22 cellular contexts compared by ENCODE assay signal in genomic region chr11:120221115-120221752, GRCh38. TPM values are rescaled to one million over a fixed set of nuclear protein-coding genes. Genes with fewer than 3 reads are reported as not detected.
DNase-seq lines count a peak whose midpoint lies in the region; ATAC-seq, FAIRE-seq and TF ChIP-seq lines count a peak whose summit lies in the region.
"Had no signal": no experiment of that assay in that cellular context is flagged by ENCODE, and none has a peak within 500 bp of the region (broad histone marks: within the 10 kb centered on the region; RNA-seq: fewer than 3 reads in every experiment).

No MANE protein-coding gene starts in this region.

- no TSS peak for BruUV-seq in MCF 10A (replicated peaks; lab: Mats Ljungman, UMichigan)

- no peaks in the 10 kb centered on the region for H3K79me2 ChIP-seq in H1 (ENCODE audit: control insufficient read depth in 1 of 2, insufficient read depth in 2 of 2, low read length in 2 of 2)

- no peaks in the 10 kb centered on the region for H3K79me1 ChIP-seq in H1 (ENCODE audit: low read depth, low read length)

- no peak overlapping the region for H2BK12ac ChIP-seq in H1 (ENCODE audit: low read depth, low read length)

- H3K4me1 Mint-ChIP-seq in MCF 10A (ENCODE audit: insufficient read depth, unreplicated experiment): no peaks in the 10 kb centered on the region

- TF ChIP-seq CTCF in breast epithelium (IDR thresholded peaks at IDR 0.05): no peak
- no peak for TF ChIP-seq CTCF in MCF 10A (IDR thresholded peaks at IDR 0.05; ENCODE audit: unreplicated experiment)
- no peak for TF ChIP-seq CTCF in H1 (IDR thresholded peaks at IDR 0.05; ENCODE audit: control extremely low read depth in 1 of 3, insufficient read depth in 1 of 3, low read depth in 1 of 3, low read length in 3 of 3)
- no peak for TF ChIP-seq CTCF in pancreas (IDR thresholded peaks at IDR 0.05)
- no peak for TF ChIP-seq CTCF in vagina (IDR thresholded peaks at IDR 0.05)
- no peak for TF ChIP-seq CTCF in GM10266 (IDR thresholded peaks at IDR 0.05; ENCODE audit: control insufficient read depth, insufficient read depth, low read depth, missing control alignments)

- H2AK5ac ChIP-seq in H1 (ENCODE audit: low read depth, low read length): no peak overlapping the region

- H3K27me3 ChIP-seq in breast epithelium (no peaks in the 10 kb centered on the region), H1 (replicated peaks in 1 of 4; ENCODE audit: control insufficient read depth in 3 of 4, extremely low read depth in 1 of 4, insufficient read depth in 3 of 4, low read length in 3 of 4) (peaks cover 3 to 40% (median 16%) of the 10 kb centered on the region in 4 experiments), pancreas (no peaks in the 10 kb centered on the region), vagina (no peaks in the 10 kb centered on the region)
- H3K27me3 ChIP-seq: BLaER1 treated with 17β-estradiol and CSF1 and Interleukin-3, amounts not matched to agents 10 nM and 100 nM had no signal

- ATAC-seq in pancreas: peak; percentile 24 to 83 (median 68)
- ATAC-seq: A549, Panc1, right cardiac atrium had no signal

- H4K20me1 ChIP-seq in H1 (replicated peaks in 1 of 2; ENCODE audit: control insufficient read depth in 1 of 2, insufficient read depth in 2 of 2, low read length in 2 of 2): peaks cover 0 to 2% of the 10 kb centered on the region in 2 experiments

- no peak overlapping the region for H3K18ac ChIP-seq in H1 (ENCODE audit: extremely low read depth, low read length)

- H2BK5ac ChIP-seq in H1 (ENCODE audit: low read depth, low read length): no peak overlapping the region

- H3K4ac ChIP-seq in H1 (replicated peaks; ENCODE audit: insufficient read length, low read depth, low read length): no peak overlapping the region

- H4K5ac ChIP-seq in H1 (ENCODE audit: insufficient read length, low read depth, low read length): no peak overlapping the region

- no peak overlapping the region for H3K56ac ChIP-seq in H1 (replicated peaks; ENCODE audit: insufficient read length, low read depth, low read length)

- POLR2A ChIA-PET in MCF 10A (lab: Yijun Ruan, JAX) (no interaction called here), H1 (lab: Charles Lee; ENCODE audit: partially characterized antibody) (no interaction called here)

- H3K23ac ChIP-seq in H1 (ENCODE audit: insufficient read length): no peak overlapping the region

- H3K4me2 ChIP-seq in H1 (ENCODE audit: insufficient read depth in 1 of 2, low read depth in 2 of 2, low read length in 2 of 2): no peak overlapping the region
- H3K4me2 ChIP-seq: A549 had no signal

- no peaks in the 10 kb centered on the region for H3K27me3 Mint-ChIP-seq in MCF 10A (ENCODE audit: insufficient read depth, unreplicated experiment)

- intact Hi-C loops in breast epithelium (cut with DNase I; ENCODE audit: low total_unique reads): no loop called here
- intact Hi-C loops in MCF 10A (cut with micrococcal nuclease): no loop called here
- intact Hi-C loops in pancreas (cut with DNase I): loop anchor here in 1 of 3 donors (10.0 kb wide), 1 partner anchor 46 kb away; no protein-coding TSS in a partner anchor
- intact Hi-C loops in vagina (cut with DNase I): no loop called here

- FAIRE-seq in H1 (lab: Jason Lieb, UNC) (no peak), pancreas (lab: Jason Lieb, UNC) (no peak)
- FAIRE-seq: A549, HTR-8/SVneo had no signal

- TF ChIP-seq RAD21 in H1 (IDR thresholded peaks at IDR 0.05 in 1 of 2, conservative IDR thresholded peaks at IDR 0.05 in 1 of 2; ENCODE audit: low read depth in 2 of 2, low read length in 2 of 2): no peak

- H2BK20ac ChIP-seq in H1 (ENCODE audit: low read length): no peak overlapping the region

- H3K36me3 ChIP-seq in breast epithelium: no peaks in the 10 kb centered on the region
- no peaks in the 10 kb centered on the region for H3K36me3 ChIP-seq in H1 (ENCODE audit: control insufficient read depth in 2 of 4, insufficient read depth in 4 of 4, low read length in 3 of 4)
- no peaks in the 10 kb centered on the region for H3K36me3 ChIP-seq in pancreas
- H3K36me3 ChIP-seq in vagina: no peaks in the 10 kb centered on the region

- no peak for TF ChIP-seq EP300 in H1 (IDR thresholded peaks at IDR 0.05; ENCODE audit: borderline replicate concordance in 1 of 2, low read depth in 2 of 2, low read length in 2 of 2)

- no peak overlapping the region for H3K27ac Mint-ChIP-seq in MCF 10A (ENCODE audit: low read depth, unreplicated experiment)

- no peak overlapping the region for H2BK120ac ChIP-seq in H1 (replicated peaks; ENCODE audit: low read depth, low read length)

- H3K27ac ChIP-seq in breast epithelium: peak overlapping the region; percentile 11 to 82
- H3K27ac ChIP-seq in H1 (ENCODE audit: low read depth, low read length): no peak overlapping the region
- H3K27ac ChIP-seq in pancreas: peak overlapping the region in 2 of 4 donors; percentile 22 to 23
- H3K27ac ChIP-seq in vagina: peak overlapping the region; percentile 83
- H3K27ac ChIP-seq: A549; BLaER1 treated with 17β-estradiol and CSF1 and Interleukin-3, amounts not matched to agents 10 nM and 100 nM; SK-N-MC had no signal

- H3K9ac ChIP-seq in H1 (replicated peaks in 1 of 4; ENCODE audit: extremely low read depth in 1 of 4, low read depth in 3 of 4, low read length in 3 of 4): no peak overlapping the region
- H3K9ac ChIP-seq: BLaER1 treated with 17β-estradiol and CSF1 and Interleukin-3, amounts not matched to agents 10 nM and 100 nM had no signal

- no peak overlapping the region for H2AFZ ChIP-seq in H1 (ENCODE audit: low read length)

- H3K4me3 Mint-ChIP-seq in MCF 10A (ENCODE audit: unreplicated experiment): no peak overlapping the region

- 71% methylated on average over 1 of the region's 1 CpG; no CpG with 5 or more reads in 1 of the 2 experiments for WGBS in H1 (ENCODE audit: extremely low coverage in 1 of 2, insufficient coverage in 1 of 2, insufficient read length in 1 of 2, insufficient replicate concordance in 2 of 2, low coverage in 1 of 2, low lambda C conversion rate in 2 of 2, missing lambda C conversion rate in 1 of 2), 2 experiments
- 78 to 95% methylated on average over 1 of the region's 1 CpG for WGBS in pancreas, 2 donors

- H4K8ac ChIP-seq in H1 (ENCODE audit: extremely low read depth, insufficient read depth, low read length): no peak overlapping the region

- no peaks in the 10 kb centered on the region for H3K23me2 ChIP-seq in H1 (ENCODE audit: low read depth, low read length)

- H3K9me3 Mint-ChIP-seq in MCF 10A (ENCODE audit: unreplicated experiment): no peaks in the 10 kb centered on the region

- H3K4me1 ChIP-seq in breast epithelium (peaks cover 0 to 21% of the 10 kb centered on the region in 2 donors), H1 (replicated peaks in 1 of 4; ENCODE audit: control insufficient read depth in 3 of 4, insufficient read depth in 4 of 4, low read length in 3 of 4) (peaks cover 0 to 16% (median 8%) of the 10 kb centered on the region in 4 experiments; a peak in 5 of 7 replicates), pancreas (peaks cover 19 to 30% (median 28%) of the 10 kb centered on the region in 3 donors), vagina (peaks cover 88% of the 10 kb centered on the region)
- H3K4me1 ChIP-seq: A549 had no signal

- H3K14ac ChIP-seq in H1 (ENCODE audit: insufficient read length): no peak overlapping the region

- H3K4me3 ChIP-seq in breast epithelium: no peak overlapping the region
- no peak overlapping the region for H3K4me3 ChIP-seq in H1 (ENCODE audit: extremely low read depth in 1 of 4, insufficient read depth in 2 of 4, low read depth in 3 of 4, low read length in 4 of 4)
- H3K4me3 ChIP-seq in pancreas: no peak overlapping the region
- no peak overlapping the region for H3K4me3 ChIP-seq in vagina
- H3K4me3 ChIP-seq: A549; BLaER1 treated with 17β-estradiol and CSF1 and Interleukin-3, amounts not matched to agents 10 nM and 100 nM; SK-N-MC had no signal

- H3K36me3 Mint-ChIP-seq in MCF 10A (ENCODE audit: insufficient read depth, unreplicated experiment): peaks cover 5% of the 10 kb centered on the region

- no peak overlapping the region for H4K91ac ChIP-seq in H1 (replicated peaks; ENCODE audit: insufficient read length, low read length)

- TF ChIP-seq POLR2A in breast epithelium (IDR thresholded peaks at IDR 0.05): no peak
- no peak for TF ChIP-seq POLR2A in H1 (IDR thresholded peaks at IDR 0.05; ENCODE audit: control extremely low read depth in 1 of 2, low read depth in 2 of 2, low read length in 2 of 2)
- no peak for TF ChIP-seq POLR2A in vagina (IDR thresholded peaks at IDR 0.05)

- H3K9me3 ChIP-seq in breast epithelium: no peaks in the 10 kb centered on the region
- no peaks in the 10 kb centered on the region for H3K9me3 ChIP-seq in H1 (ENCODE audit: insufficient read depth in 2 of 2, low read depth in 1 of 2, low read length in 1 of 2)
- H3K9me3 ChIP-seq in pancreas: no peaks in the 10 kb centered on the region
- no peaks in the 10 kb centered on the region for H3K9me3 ChIP-seq in vagina
- H3K9me3 ChIP-seq: A549; BLaER1 treated with 17β-estradiol and CSF1 and Interleukin-3, amounts not matched to agents 10 nM and 100 nM had no signal

- CTCF ChIA-PET in MCF 10A (lab: Yijun Ruan, JAX) (interaction anchor here (3.0 to 22.1 kb wide), 2 partner anchors 8 to 79 kb away, joined by 10 to 526 read pairs; no protein-coding TSS in a partner anchor), H1 (lab: Charles Lee; ENCODE audit: partially characterized antibody) (interaction anchor here (11.9 to 41.2 kb wide), 4 partner anchors 9 to 80 kb away, joined by 198 to 1412 read pairs (median 300); no protein-coding TSS in a partner anchor)

- DNase-seq in breast epithelium (ENCODE audit: low spot score in 2 of 2) (no peak), MCF 10A (ENCODE audit: unreplicated experiment) (no peak), H1 (ENCODE audit: low read depth in 1 of 2, low spot score in 2 of 2) (no peak), pancreas (peak in 3 of 6 donors; percentile 50 to 61 (median 53)), vagina (ENCODE audit: extremely low spot score in 2 of 2) (no peak), 8988T (no peak), GM10266 (ENCODE audit: extremely low spot score) (no peak)
- DNase-seq in activated effector memory CD4-positive, alpha-beta T cell treated with Interleukin-2 at 50 U/mL for 16 hours: no peak
- DNase-seq: DMS153; foreskin fibroblast; GF-D8; NCI-H1436; NCI-H2171; NCI-H82; stimulated activated naive CD4-positive, alpha-beta T cell treated with Interleukin-2 at 50 U/mL for 16 hours had no signal

- 0 out of 2 replicates have a peak overlapping the region, but pooled peaks have one; percentile 3 for H2BK15ac ChIP-seq in H1 (ENCODE audit: low read length)

RNA-seq across cellular contexts. Expression of gene OAF, which starts 10.4 kb away (rescaled TPM):
- 10 to 100 TPM; 19.8 to 35.1 (median 33.3) TPM for total RNA-seq in breast epithelium
- 21.6 and 34.8 TPM in 2 replicates for total RNA-seq in MCF 10A (2022)
- 1.1 and 1.3 TPM in 2 replicates for total RNA-seq in H1 (2021; fragmentation: NEBNext Ultra II Directional; extraction: Animal tissue kit (Norgen Biotek cat#: 25700))
- 1.5 and 2.1 TPM in 2 replicates for polyA plus RNA-seq in H1 (2011; rRNA removed)
- 1.2 TPM for polyA plus RNA-seq in H1 (2011; cell fraction: cytosol; rRNA removed)
- polyA plus RNA-seq in H1 (2011; cell fraction: nucleus; rRNA removed): 1.2 TPM
- 0.60 to 1.0 TPM (median 0.64 TPM) in 4 replicates for polyA plus RNA-seq in H1 (2012, experiment 1 of 2)
- 0.62 TPM for polyA plus RNA-seq in H1 (2012, experiment 2 of 2)
- 0.85 TPM for polyA plus RNA-seq in H1 (2013, experiment 1 of 2)
- polyA plus RNA-seq in H1 (2013, experiment 2 of 2): 0.72 TPM
- polyA minus RNA-seq in H1 (2011; rRNA and poly(A)+ RNA removed): 0.46 and 0.50 TPM in 2 replicates
- 0.73 TPM for polyA minus RNA-seq in H1 (2011; cell fraction: cytosol; rRNA and poly(A)+ RNA removed)
- 0.80 TPM for polyA minus RNA-seq in H1 (2011; cell fraction: nucleus; rRNA and poly(A)+ RNA removed)
- 10 to 100 TPM; 37.1 to 88.3 (median 49.0) TPM for total RNA-seq in pancreas
- 10 to 100 TPM; 21.6 to 35.0 TPM for polyA plus RNA-seq in pancreas
- total RNA-seq in vagina: 56.7 TPM

RNA-seq across cellular contexts. Expression of gene POU2F3, which starts 18.7 kb away (rescaled TPM):
- total RNA-seq in breast epithelium (1 to 10 TPM in 2 of 3 donors, not detected in 1; 3.9 to 7.0 TPM), MCF 10A (2022) (not detected in 2 replicates), pancreas (1 to 10 TPM in 1 of 6 donors, under 1 TPM in 5; 0.12 to 2.6 (median 0.23) TPM), vagina (2.7 TPM)
- total RNA-seq in H1 (2021; fragmentation: NEBNext Ultra II Directional; extraction: Animal tissue kit (Norgen Biotek cat#: 25700)): 1.0 and 1.1 TPM in 2 replicates
- polyA plus RNA-seq in H1 (2011; rRNA removed) (0.78 and 2.1 TPM in 2 replicates), pancreas (under 1 TPM; 0.27 to 0.54 TPM)
- polyA plus RNA-seq in H1 (2011; cell fraction: cytosol; rRNA removed): 1.4 TPM
- 1.9 TPM for polyA plus RNA-seq in H1 (2011; cell fraction: nucleus; rRNA removed)
- 1.2 to 3.1 TPM (median 2.4 TPM) in 4 replicates for polyA plus RNA-seq in H1 (2012, experiment 1 of 2)
- polyA plus RNA-seq in H1 (2012, experiment 2 of 2): 0.81 TPM
- polyA plus RNA-seq in H1 (2013, experiment 1 of 2): 1.3 TPM
- polyA plus RNA-seq in H1 (2013, experiment 2 of 2): 1.2 TPM
- 2.4 and 2.6 TPM in 2 replicates for polyA minus RNA-seq in H1 (2011; rRNA and poly(A)+ RNA removed)
- 1.0 TPM for polyA minus RNA-seq in H1 (2011; cell fraction: cytosol; rRNA and poly(A)+ RNA removed)
- polyA minus RNA-seq in H1 (2011; cell fraction: nucleus; rRNA and poly(A)+ RNA removed): 0.90 TPM
- total RNA-seq: mononuclear cell had no signal
- polyA plus RNA-seq: A549 had no signal
